Comparison of ENCODE assay signal across 8 cellular contexts in genomic region chr10:92590623-92591549, GRCh38. TPM values are rescaled to one million over a fixed set of nuclear protein-coding genes. Genes with fewer than 3 reads are reported as not detected.
DNase-seq lines count a peak whose midpoint lies in the region; ATAC-seq, FAIRE-seq and TF ChIP-seq lines count a peak whose summit lies in the region.

No MANE protein-coding gene starts in this region.

- H4K20me1 ChIP-seq in HepG2 (ENCODE audit: insufficient read depth, low read length) = no peaks in the 10 kb centered on the region

- H3K27me3 ChIP-seq in HepG2 (ENCODE audit: control insufficient read depth in 1 of 2, insufficient read depth in 2 of 2, low read length in 2 of 2) = no peaks in the 10 kb centered on the region; a peak in 1 of 5 replicates

- intact Hi-C loops in HepG2 (cut with micrococcal nuclease; ENCODE audit: unreplicated experiment) = loop anchor here (2.0 to 10.0 kb wide), 5 partner anchors 16 to 291 kb away; partner anchors contain the start of genes EXOC6, HHEX and IDE

- H3K4me1 ChIP-seq in HepG2 (ENCODE audit: insufficient read depth, low read length) = peaks cover 21% of the 10 kb centered on the region

- in situ Hi-C loops in Caki2 (cut with HindIII; ENCODE audit: low pct_unique_long_range_greater_than_20kb, low sequenced_read_pairs) = no loop called here
- in situ Hi-C loops in HepG2 (cut with HindIII; ENCODE audit: extremely low pct_ligation_motif_present, low pct_unique_long_range_greater_than_20kb) = no loop called here

- H3K36me3 ChIP-seq in HepG2 (replicated peaks in 1 of 2; ENCODE audit: control insufficient read depth in 1 of 2, insufficient read depth in 2 of 2, low read length in 2 of 2) = no peaks in the 10 kb centered on the region

- peak; percentile 10 for ATAC-seq in GM19035 (IDR thresholded peaks at IDR 0.05; ENCODE audit: unreplicated experiment)
- peak; percentile 6 for ATAC-seq in HG03457 (IDR thresholded peaks at IDR 0.05; ENCODE audit: unreplicated experiment)
- ATAC-seq in HepG2 = peak; percentile 31

- peak overlapping the region; percentile 82 for H3K9ac ChIP-seq in HepG2 (ENCODE audit: insufficient read depth, low read depth, low read length)

- no peak for FAIRE-seq in HepG2 (lab: Jason Lieb, UNC)

- POLR2A ChIA-PET in RWPE1 (lab: Yijun Ruan, JAX; ENCODE audit: low non-redundant PET) (interaction anchor here (1.0 kb wide), 1 partner anchor 15 kb away, joined by 4 read pairs; no protein-coding TSS in a partner anchor), HepG2 (lab: Yijun Ruan, JAX) (interaction anchor here (1.4 to 2.8 kb wide), 6 partner anchors 9 to 667 kb away, joined by 3 to 71 read pairs (median 9); partner anchors contain the start of genes BTAF1, HHEX and IDE)

- H3K79me2 ChIP-seq in HepG2 (ENCODE audit: insufficient read depth, low read length) = peaks cover 27% of the 10 kb centered on the region

- H3K4me2 ChIP-seq in HepG2 (ENCODE audit: low read depth, low read length) = peak overlapping the region; percentile 78

- TF ChIP-seq POLR2A in HepG2 (IDR thresholded peaks at IDR 0.05; ENCODE audit: insufficient read depth in 1 of 2, low read depth in 2 of 2, low read length in 2 of 2) = no peak

- H3K4me3 ChIP-seq in HepG2 (replicated peaks in 1 of 3; ENCODE audit: insufficient read depth in 1 of 3, low read depth in 2 of 3, low read length in 3 of 3) = peak overlapping the region; percentile 81 to 91 (median 88)

- TF ChIP-seq RAD21 in HepG2 (CRISPR knock-in tag; IDR thresholded peaks at IDR 0.05) = peak; percentile 26; the same call in 1 of the 2 replicates

- CTCF ChIA-PET in RWPE1 (lab: Yijun Ruan, JAX) (interaction anchor here (0.5 to 1.0 kb wide), 4 partner anchors 10 to 951 kb away, joined by 3 to 7 read pairs (median 3); partner anchors contain the start of gene IDE), HepG2 (lab: Yijun Ruan, JAX; ENCODE audit: low intra/inter-chr PET ratio, low total read pairs) (interaction anchor here (1.2 kb wide), 1 partner anchor 54 kb away, joined by 3 read pairs; no protein-coding TSS in a partner anchor)

- 2% methylated on average over 19 of the region's 19 CpGs for WGBS in HepG2 (ENCODE audit: low lambda C conversion rate)

- peak overlapping the region; percentile 96 for H3K27ac ChIP-seq in RWPE1
- H3K27ac ChIP-seq in cingulate gyrus (ENCODE audit: low read depth, low read length) = peak overlapping the region; percentile 97
- H3K27ac ChIP-seq in HepG2 (ENCODE audit: extremely low read length, insufficient read depth, low read length) = peak overlapping the region; percentile 88
- H3K27ac ChIP-seq in temporal lobe (ENCODE audit: low read depth, low read length) = peak overlapping the region; percentile 69

- peak overlapping the region; percentile 58 for H2AFZ ChIP-seq in HepG2 (ENCODE audit: low read length)

- TF ChIP-seq CTCF in RWPE1 (conservative IDR thresholded peaks at IDR 0.05; ENCODE audit: low read depth) = no peak
- peak; percentile 71 for TF ChIP-seq CTCF in HepG2 (CRISPR knock-in tag; IDR thresholded peaks at IDR 0.05)

- TF ChIP-seq EP300 in HepG2 (IDR thresholded peaks at IDR 0.05; ENCODE audit: low read depth in 2 of 2, low read length in 2 of 2) = no peak
- TF ChIP-seq EP300 in HepG2 (CRISPR knock-in tag; IDR thresholded peaks at IDR 0.05; ENCODE audit: borderline replicate concordance) = no peak

- H3K9me3 ChIP-seq in HepG2 (ENCODE audit: low read length) = no peaks in the 10 kb centered on the region

- BruUV-seq in HepG2 (replicated peaks; lab: Mats Ljungman, UMichigan) = TSS peak; percentile 89

- DNase-seq in Caki2 (ENCODE audit: low read depth) (peak; percentile 65), RWPE1 (ENCODE audit: low spot score) (no peak), HepG2 (ENCODE audit: low spot score) (peak; percentile 72), 8988T (no peak)

TF ChIP-seq in HepG2, 621 proteins besides CTCF, POLR2A, EP300 and RAD21 (continues in another document):
- TF ChIP-seq NFIC (IDR thresholded peaks at IDR 0.05; ENCODE audit: low read length) (peak; percentile 37; the same call in 1 of the 2 replicates), GFI1 (CRISPR knock-in tag; IDR thresholded peaks at IDR 0.05; ENCODE audit: borderline replicate concordance) (0 out of 2 replicates have a peak, but pooled peaks have one; percentile 51), TARDBP (CRISPR knock-in tag; IDR thresholded peaks at IDR 0.05) (peak; percentile 48; the same call in 1 of the 2 replicates), MAZ (IDR thresholded peaks at IDR 0.05; ENCODE audit: borderline replicate concordance, low read depth, low read length) (peak; percentile 54; the same call in 1 of the 2 replicates), MAZ (CRISPR knock-in tag; IDR thresholded peaks at IDR 0.05; ENCODE audit: low read depth) (0 out of 2 replicates have a peak, but pooled peaks have one; percentile 18), ZNF670 (CRISPR knock-in tag; IDR thresholded peaks at IDR 0.05; ENCODE audit: borderline replicate concordance) (peak; percentile 28; the same call in 1 of the 2 replicates), CHD4 (IDR thresholded peaks at IDR 0.05; ENCODE audit: borderline replicate concordance, low read length) (no peak), XRCC5 (optimal IDR thresholded peaks at IDR 0.05; ENCODE audit: low read length) (no peak), ZNF282 (IDR thresholded peaks at IDR 0.05; ENCODE audit: partially characterized antibody) (no peak), HMG20A (CRISPR knock-in tag; IDR thresholded peaks at IDR 0.05; ENCODE audit: borderline replicate concordance) (no peak)

RNA-seq across cellular contexts. Expression of gene KIF11, which starts 2.0 kb away (rescaled TPM):
- total RNA-seq in Caki2 (2014; rRNA removed; shearing (Covaris generic); ENCODE audit: low replicate concordance) = 7.4 and 15.1 TPM in 2 replicates
- total RNA-seq in HepG2 (2016; rRNA removed; fragmentation: Illumina TruSeq; extraction: Trizol) = 38.4 and 62.8 TPM in 2 replicates
- total RNA-seq in HepG2 (2016; cell fraction: cytosol; rRNA removed; fragmentation: Illumina TruSeq; extraction: Trizol; ENCODE audit: low read depth) = 4.6 and 6.3 TPM in 2 replicates
- total RNA-seq in HepG2 (2016; cell fraction: insoluble cytoplasmic fraction; rRNA removed; fragmentation: Illumina TruSeq; extraction: Trizol) = 38.2 and 60.3 TPM in 2 replicates
- 10.6 and 12.9 TPM in 2 replicates for total RNA-seq in HepG2 (2016; cell fraction: membrane; rRNA removed; fragmentation: Illumina TruSeq; extraction: Trizol)
- 25.7 and 27.4 TPM in 2 replicates for total RNA-seq in HepG2 (2016; cell fraction: nucleus; rRNA removed; fragmentation: Illumina TruSeq; extraction: Trizol)
- 4.4 and 8.7 TPM in 2 replicates for polyA plus RNA-seq in HepG2 (2011; rRNA removed)
- 3.1 and 3.7 TPM in 2 replicates for polyA plus RNA-seq in HepG2 (2011; cell fraction: cytosol; rRNA removed)
- polyA plus RNA-seq in HepG2 (2011; cell fraction: nucleus; rRNA removed) = 2.4 and 2.5 TPM in 2 replicates
- polyA plus RNA-seq in HepG2 (2012) = 5.4 and 15.7 TPM in 2 replicates
- polyA plus RNA-seq in HepG2 (2016; cell fraction: cytosol; fragmentation: Illumina TruSeq; extraction: Trizol; ENCODE audit: low read depth) = 1.4 and 1.8 TPM in 2 replicates
- 45.8 and 45.9 TPM in 2 replicates for polyA plus RNA-seq in HepG2 (2016; cell fraction: insoluble cytoplasmic fraction; fragmentation: Illumina TruSeq; extraction: Trizol; ENCODE audit: low read depth)
- 4.6 and 5.6 TPM in 2 replicates for polyA plus RNA-seq in HepG2 (2016; cell fraction: membrane; fragmentation: Illumina TruSeq; extraction: Trizol; ENCODE audit: low read depth)
- polyA plus RNA-seq in HepG2 (2016; cell fraction: nucleus; fragmentation: Illumina TruSeq; extraction: Trizol; ENCODE audit: insufficient read depth, low read depth) = 27.1 and 27.7 TPM in 2 replicates
- polyA minus RNA-seq in HepG2 (2011; rRNA and poly(A)+ RNA removed; ENCODE audit: low replicate concordance) = 2.2 and 9.9 TPM in 2 replicates
- 8.8 and 10.4 TPM in 2 replicates for polyA minus RNA-seq in HepG2 (2011; cell fraction: cytosol; rRNA and poly(A)+ RNA removed)
- polyA minus RNA-seq in HepG2 (2011; cell fraction: nucleus; rRNA and poly(A)+ RNA removed) = 10.4 and 11.5 TPM in 2 replicates
- total RNA-seq in temporal lobe = 4.4 TPM

RNA-seq across cellular contexts. Expression of gene IDE, which starts 17.0 kb away (rescaled TPM):
- total RNA-seq in Caki2 (2014; rRNA removed; shearing (Covaris generic); ENCODE audit: low replicate concordance) = 20.5 and 31.1 TPM in 2 replicates
- total RNA-seq in HepG2 (2016; rRNA removed; fragmentation: Illumina TruSeq; extraction: Trizol) (52.1 and 94.3 TPM in 2 replicates), temporal lobe (13.3 TPM)
- 11.5 and 14.5 TPM in 2 replicates for total RNA-seq in HepG2 (2016; cell fraction: cytosol; rRNA removed; fragmentation: Illumina TruSeq; extraction: Trizol; ENCODE audit: low read depth)
- total RNA-seq in HepG2 (2016; cell fraction: insoluble cytoplasmic fraction; rRNA removed; fragmentation: Illumina TruSeq; extraction: Trizol) = 52.6 and 85.1 TPM in 2 replicates
- total RNA-seq in HepG2 (2016; cell fraction: membrane; rRNA removed; fragmentation: Illumina TruSeq; extraction: Trizol) = 15.4 and 18.2 TPM in 2 replicates
- 41.2 and 45.5 TPM in 2 replicates for total RNA-seq in HepG2 (2016; cell fraction: nucleus; rRNA removed; fragmentation: Illumina TruSeq; extraction: Trizol)
- polyA plus RNA-seq in HepG2 (2011; rRNA removed) = 13.0 and 16.1 TPM in 2 replicates
- 5.1 and 6.8 TPM in 2 replicates for polyA plus RNA-seq in HepG2 (2011; cell fraction: cytosol; rRNA removed)
- polyA plus RNA-seq in HepG2 (2011; cell fraction: nucleus; rRNA removed) = 10.7 and 12.6 TPM in 2 replicates
- polyA plus RNA-seq in HepG2 (2012) = 12.6 TPM in 2 replicates
- 1.8 and 2.2 TPM in 2 replicates for polyA plus RNA-seq in HepG2 (2016; cell fraction: cytosol; fragmentation: Illumina TruSeq; extraction: Trizol; ENCODE audit: low read depth)
- polyA plus RNA-seq in HepG2 (2016; cell fraction: insoluble cytoplasmic fraction; fragmentation: Illumina TruSeq; extraction: Trizol; ENCODE audit: low read depth) = 39.2 and 41.0 TPM in 2 replicates
- polyA plus RNA-seq in HepG2 (2016; cell fraction: membrane; fragmentation: Illumina TruSeq; extraction: Trizol; ENCODE audit: low read depth) = 7.3 and 7.4 TPM in 2 replicates
- polyA plus RNA-seq in HepG2 (2016; cell fraction: nucleus; fragmentation: Illumina TruSeq; extraction: Trizol; ENCODE audit: insufficient read depth, low read depth) = 26.7 and 30.2 TPM in 2 replicates
- 22.9 and 67.2 TPM in 2 replicates for polyA minus RNA-seq in HepG2 (2011; rRNA and poly(A)+ RNA removed; ENCODE audit: low replicate concordance)
- polyA minus RNA-seq in HepG2 (2011; cell fraction: cytosol; rRNA and poly(A)+ RNA removed) = 20.7 and 20.8 TPM in 2 replicates
- 33.0 and 34.4 TPM in 2 replicates for polyA minus RNA-seq in HepG2 (2011; cell fraction: nucleus; rRNA and poly(A)+ RNA removed)

Comparison
In these comparisons a context has a peak if more than half of its experiments do, and no peak if none do; other contexts are left out.
1. DNase-seq: peak in Caki2 (single experiment) and HepG2 (single experiment); none in RWPE1 (single experiment) and 8988T (single experiment).
2. Peak in every context shown above with its lines, with median percentiles within 50 percentile points of each other: ATAC-seq and H3K27ac ChIP-seq.